Comparison of ENCODE assay signal across 9 cellular contexts in the genomic region with DNA sequence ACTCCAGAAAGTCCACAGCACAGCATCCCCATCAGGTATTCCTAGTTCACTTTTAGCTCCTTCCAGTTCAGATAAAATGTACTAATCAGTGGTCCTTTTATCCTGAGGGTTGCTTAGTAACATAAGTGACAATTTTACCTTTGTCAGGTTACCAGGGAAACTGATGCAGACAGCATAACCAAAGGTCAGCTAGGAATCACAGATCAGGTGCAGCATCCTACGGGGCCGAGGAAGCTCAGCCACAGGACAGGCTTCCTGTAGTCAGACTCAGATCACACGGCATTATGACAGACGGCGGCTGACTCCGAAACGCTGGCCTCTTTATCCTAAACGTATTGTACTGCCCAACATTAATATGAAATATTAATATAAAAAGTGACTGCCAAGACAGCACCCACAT.
"Had no signal": no experiment of that assay in that cellular context is flagged by ENCODE, and none has a peak within 500 bp of the region (broad histone marks: within the 10 kb centered on the region; RNA-seq: fewer than 3 reads in every experiment).

No MANE protein-coding gene starts in this region.

- H3K4me3 ChIP-seq: GM23248, K562 had no signal

- H3K27ac ChIP-seq: GM23248, KMS-11 had no signal

- DNase-seq: GM23248, GOT3, H9, HCEC 1CT, IMR-90 had no signal

- H2AFZ ChIP-seq: GM23248 had no signal

- FAIRE-seq: H54, HTR-8/SVneo, K562 had no signal

- H3K9ac ChIP-seq: GM23248, KMS-11 had no signal

- H3K4me2 ChIP-seq: KMS-11 had no signal
